Comparison of ENCODE assay signal across 9 cellular contexts in the genomic region with DNA sequence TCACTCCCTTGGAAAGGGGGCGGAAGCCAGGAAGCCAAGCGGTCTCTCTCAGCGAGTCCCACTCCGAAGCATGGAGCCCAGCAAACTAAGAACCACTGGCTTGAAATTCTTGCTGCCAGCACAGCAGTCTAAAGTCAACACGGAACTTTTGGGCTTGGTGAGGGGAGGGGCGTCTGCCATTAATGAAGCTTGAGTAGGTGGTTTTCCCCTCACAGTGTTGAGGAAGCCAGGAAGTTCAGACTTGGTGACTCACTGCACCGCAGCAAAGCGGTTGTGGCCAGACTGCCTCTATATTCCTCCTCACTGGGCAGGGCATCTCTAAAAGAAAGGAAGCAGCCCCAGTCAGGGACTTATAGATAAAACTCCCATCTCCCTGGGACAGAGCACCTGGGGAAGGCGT.
DNase-seq lines count a peak whose midpoint lies in the region; ATAC-seq, FAIRE-seq and TF ChIP-seq lines count a peak whose summit lies in the region.
"Had no signal": no experiment of that assay in that cellular context is flagged by ENCODE, and none has a peak within 500 bp of the region (broad histone marks: within the 10 kb centered on the region; RNA-seq: fewer than 3 reads in every experiment).

No MANE protein-coding gene starts in this region.

- peaks cover 0 to 14% (median 0%) of the 10 kb centered on the region in 3 donors for H3K9me3 ChIP-seq in tibial artery

- no peak overlapping the region for H3K4me3 ChIP-seq in brain microvascular endothelial cell (ENCODE audit: low read depth, low read length)
- H3K4me3 ChIP-seq in tibial artery, result no peak overlapping the region
- H3K4me3 ChIP-seq: K562 had no signal

- ATAC-seq in HG02870 (IDR thresholded peaks at IDR 0.05; ENCODE audit: unreplicated experiment) (peak; percentile 45), GM18502 (IDR thresholded peaks at IDR 0.05; ENCODE audit: poor library complexity, unreplicated experiment) (no peak)
- ATAC-seq: K562 had no signal

- in situ Hi-C loops in brain microvascular endothelial cell (cut with HindIII; ENCODE audit: low pct_ligation_motif_present, low sequenced_read_pairs), result no loop called here

- H3K36me3 ChIP-seq in brain microvascular endothelial cell (replicated peaks), result no peaks in the 10 kb centered on the region
- no peaks in the 10 kb centered on the region for H3K36me3 ChIP-seq in tibial artery

- H3K27ac ChIP-seq in brain microvascular endothelial cell (peak overlapping the region; percentile 33), tibial artery (no peak overlapping the region)

- no peak for TF ChIP-seq CTCF in brain microvascular endothelial cell (IDR thresholded peaks at IDR 0.05; ENCODE audit: low read depth, low read length, missing control alignments)
- no peak for TF ChIP-seq CTCF in tibial artery (IDR thresholded peaks at IDR 0.05)

- H3K4me1 ChIP-seq in tibial artery, result no peaks in the 10 kb centered on the region

- DNase-seq in UCSD-AML1 (lab: John Stamatoyannopoulos, UW; ENCODE audit: unreplicated experiment), result peak; percentile 83
- DNase-seq in brain microvascular endothelial cell, result peak; percentile 84
- peak; percentile 6 to 60 (median 13) for DNase-seq in stimulated activated CD4-positive, alpha-beta T cell treated with anti-CD3 and anti-CD28 coated beads, TNF-alpha, amount 100 ng/mL, for 24 hours (ENCODE audit: low read depth in 3 of 3)
- DNase-seq in GM19239 (ENCODE audit: insufficient read length, low spot score), result no peak
- no peak for DNase-seq in tibial artery
- DNase-seq in NCI-H128 (lab: John Stamatoyannopoulos, UW; ENCODE audit: unreplicated experiment), result no peak

- intact Hi-C loops in tibial artery (cut with DNase I; ENCODE audit: low total_unique reads), result no loop called here

- H3K27me3 ChIP-seq in brain microvascular endothelial cell (replicated peaks), result no peaks in the 10 kb centered on the region
- H3K27me3 ChIP-seq in tibial artery, result no peaks in the 10 kb centered on the region

- no peak for FAIRE-seq in GM19239 (lab: Jason Lieb, UNC)
- FAIRE-seq: K562 had no signal

Comparison
In these comparisons a context has a peak if more than half of its experiments do, and no peak if none do; other contexts are left out.
1. DNase-seq: peak in UCSD-AML1 (single experiment), brain microvascular endothelial cell (single experiment) and stimulated activated CD4-positive, alpha-beta T cell treated with anti-CD3 and anti-CD28 coated beads, TNF-alpha, amount 100 ng/mL, for 24 hours (3 of 3); none in GM19239 (single experiment), tibial artery (0 of 2) and NCI-H128 (single experiment).